In genomic region chr19:47389150-47389556, GRCh38 we compare ENCODE assay signal across 18 cellular contexts. TPM values are rescaled to one million over a fixed set of nuclear protein-coding genes. Genes with fewer than 3 reads are reported as not detected.
DNase-seq lines count a peak whose midpoint lies in the region; ATAC-seq, FAIRE-seq and TF ChIP-seq lines count a peak whose summit lies in the region.
"Had no signal": no experiment of that assay in that cellular context is flagged by ENCODE, and none has a peak within 500 bp of the region (broad histone marks: within the 10 kb centered on the region; RNA-seq: fewer than 3 reads in every experiment).

No MANE protein-coding gene starts in this region.

- DNase-seq in Right ventricle myocardium inferior (ENCODE audit: missing footprints) (peak; percentile 88), left ventricle myocardium inferior (no peak), GM12878 (ENCODE audit: low read depth, low spot score) (no peak), lower lobe of right lung (peak; percentile 86), aorta (peak in 1 of 2 donors; percentile 71), mesenteric fat pad (ENCODE audit: low spot score) (no peak), GM12891 (ENCODE audit: insufficient read length, low spot score) (no peak), HK-2 (ENCODE audit: unreplicated experiment) (no peak)
- DNase-seq: activated naive CD8-positive, alpha-beta T cell treated with anti-CD3 and anti-CD28 coated beads for 36 hours; activated T-cell treated with anti-CD3 and anti-CD28 coated beads, Interleukin-2, amount 50 U/mL, for 24 hours; CD4-positive, alpha-beta memory T cell; kidney; NCI-H1105 treated with DMSO at 0.1 percent for 48 hours; stimulated activated naive CD8-positive, alpha-beta T cell treated with anti-CD3 and anti-CD28 coated beads, Interleukin-15, Interleukin-2, amounts not matched to agents 100 U/mL and 50 U/mL, for 24 hours had no signal

- RAD21 ChIA-PET in GM12878 (lab: Charles Lee; ENCODE audit: unreplicated experiment), result interaction anchor here (3.4 kb wide), 1 partner anchor 90 kb away, joined by 21 read pairs; no protein-coding TSS in a partner anchor

- no peaks in the 10 kb centered on the region for H4K20me1 ChIP-seq in GM12878 (ENCODE audit: control insufficient read depth, insufficient read depth)

- POLR2A ChIA-PET in GM12878 (lab: Charles Lee), result interaction anchor here (0.6 kb wide), 1 partner anchor 112 kb away, joined by 4 read pairs; no protein-coding TSS in a partner anchor

- H2AFZ ChIP-seq in GM12878 (ENCODE audit: control insufficient read depth, low read depth, low read length), result peak overlapping the region; percentile 23; the same call in 1 of the 2 replicates

- no peak for FAIRE-seq in GM12878 (lab: Jason Lieb, UNC)
- FAIRE-seq in GM12891 (lab: Jason Lieb, UNC), result no peak
- FAIRE-seq: kidney, TTC549 had no signal

- intact Hi-C loops in Right ventricle myocardium inferior (cut with DNase I) (no loop called here), left ventricle myocardium inferior (cut with micrococcal nuclease) (no loop called here), GM12878 (cut with micrococcal nuclease; ENCODE audit: unreplicated experiment) (no loop called here), lower lobe of right lung (cut with DNase I) (no loop called here), aorta (cut with DNase I) (no loop called here)

- no peak for TF ChIP-seq EP300 in GM12878 (IDR thresholded peaks at IDR 0.05; ENCODE audit: borderline replicate concordance in 1 of 2, control insufficient read depth in 1 of 2, low read depth in 2 of 2, low read length in 2 of 2)

- H3K4me2 ChIP-seq in GM12878 (ENCODE audit: control insufficient read depth, insufficient read depth), result no peak overlapping the region

- H3K27me3 ChIP-seq in left ventricle myocardium inferior (ENCODE audit: low read depth) (peaks cover 44% of the 10 kb centered on the region), GM12878 (replicated peaks in 1 of 2; ENCODE audit: control insufficient read depth in 2 of 2, insufficient read depth in 2 of 2, low read length in 1 of 2) (no peaks in the 10 kb centered on the region), lower lobe of right lung (ENCODE audit: low read depth) (peaks cover 7% of the 10 kb centered on the region), aorta (ENCODE audit: control insufficient read depth in 1 of 2, insufficient read depth in 2 of 2, low read length in 1 of 2) (no peaks in the 10 kb centered on the region)
- H3K27me3 ChIP-seq: breast epithelium had no signal

- H3K4me3 ChIP-seq in left ventricle myocardium inferior (no peak overlapping the region), GM12878 (no peak overlapping the region), lower lobe of right lung (no peak overlapping the region), aorta (ENCODE audit: low read length in 2 of 2) (no peak overlapping the region)
- H3K4me3 ChIP-seq: breast epithelium had no signal

- H3K36me3 ChIP-seq in left ventricle myocardium inferior (no peaks in the 10 kb centered on the region), GM12878 (ENCODE audit: control insufficient read depth in 2 of 2, insufficient read depth in 2 of 2, low read length in 1 of 2) (no peaks in the 10 kb centered on the region), lower lobe of right lung (no peaks in the 10 kb centered on the region), aorta (ENCODE audit: control insufficient read depth in 1 of 2, insufficient read depth in 2 of 2, low read length in 1 of 2) (no peaks in the 10 kb centered on the region)
- H3K36me3 ChIP-seq: breast epithelium had no signal

- no peak overlapping the region; the same call in 1 of the 2 replicates for H3K9ac ChIP-seq in GM12878 (ENCODE audit: control insufficient read depth, insufficient read depth, low read length)

- no peaks in the 10 kb centered on the region for H3K4me1 ChIP-seq in left ventricle myocardium inferior
- no peaks in the 10 kb centered on the region for H3K4me1 ChIP-seq in GM12878 (ENCODE audit: control insufficient read depth, insufficient read depth, low read length)
- H3K4me1 ChIP-seq in lower lobe of right lung, result no peaks in the 10 kb centered on the region
- H3K4me1 ChIP-seq in aorta (ENCODE audit: control insufficient read depth in 1 of 2, insufficient read depth in 2 of 2, low read length in 2 of 2), result no peaks in the 10 kb centered on the region
- H3K4me1 ChIP-seq: breast epithelium had no signal

- TF ChIP-seq POLR2A in GM12878 (IDR thresholded peaks at IDR 0.05; ENCODE audit: low read depth, low read length) (no peak), GM12891 (IDR thresholded peaks at IDR 0.05; ENCODE audit: low read depth, low read length) (no peak)

- H3K79me2 ChIP-seq in GM12878 (ENCODE audit: control insufficient read depth, insufficient read depth, low read length), result no peaks in the 10 kb centered on the region

- no peak for TF ChIP-seq RAD21 in GM12878 (IDR thresholded peaks at IDR 0.05; ENCODE audit: insufficient read depth, low read depth, low read length)

- H3K27ac ChIP-seq in left ventricle myocardium inferior (replicated peaks), result no peak overlapping the region
- no peak overlapping the region for H3K27ac ChIP-seq in GM12878 (ENCODE audit: control insufficient read depth, insufficient read depth)
- H3K27ac ChIP-seq in lower lobe of right lung, result peak overlapping the region; percentile 67
- H3K27ac ChIP-seq in aorta (ENCODE audit: low read depth in 1 of 2, low read length in 2 of 2), result no peak overlapping the region
- H3K27ac ChIP-seq: breast epithelium had no signal

- SMC1A ChIA-PET in GM12878 (lab: Charles Lee; ENCODE audit: uncharacterized antibody, unreplicated experiment), result interaction anchor here (0.8 to 1.4 kb wide), 3 partner anchors 40 to 105 kb away, joined by 3 read pairs; partner anchors contain the start of gene DHX34

- no peak for TF ChIP-seq CTCF in left ventricle myocardium inferior (IDR thresholded peaks at IDR 0.05; ENCODE audit: borderline replicate concordance)
- no peak for TF ChIP-seq CTCF in GM12878 (IDR thresholded peaks at IDR 0.05 in 2 of 3, conservative IDR thresholded peaks at IDR 0.05 in 1 of 3; ENCODE audit: control insufficient read depth in 2 of 3, extremely low read depth in 1 of 3, insufficient read depth in 1 of 3, low read depth in 3 of 3, low read length in 3 of 3)
- TF ChIP-seq CTCF in lower lobe of right lung (IDR thresholded peaks at IDR 0.05), result no peak

- in situ Hi-C loops in GM12878 (cut with MboI), result loop anchor here (5.0 kb wide), 1 partner anchor 92 kb away; no protein-coding TSS in a partner anchor

- no TSS peak for BruUV-seq in GM12878 (replicated peaks; lab: Mats Ljungman, UMichigan)

- H3K9me3 ChIP-seq in left ventricle myocardium inferior (replicated peaks), result no peaks in the 10 kb centered on the region
- H3K9me3 ChIP-seq in GM12878 (replicated peaks; ENCODE audit: control insufficient read depth, insufficient read depth, low read length), result no peaks in the 10 kb centered on the region
- no peaks in the 10 kb centered on the region for H3K9me3 ChIP-seq in lower lobe of right lung
- H3K9me3 ChIP-seq in aorta (ENCODE audit: control insufficient read depth, low read length), result no peaks in the 10 kb centered on the region
- H3K9me3 ChIP-seq: breast epithelium had no signal

- WGBS in GM12878 (ENCODE audit: insufficient coverage, insufficient replicate concordance, low lambda C conversion rate, missing lambda C conversion rate), result 62% methylated on average over 9 of the region's 9 CpGs
- 75 to 79% methylated on average over 9 of the region's 9 CpGs for WGBS in aorta, 2 donors

- peak; percentile 36 for ATAC-seq in Right ventricle myocardium inferior
- no peak for ATAC-seq in GM12878
- peak; percentile 85 to 89 for ATAC-seq in lower lobe of right lung
- peak; percentile 11 for ATAC-seq in aorta (ENCODE audit: low FRiP score)
- ATAC-seq: stimulated activated naive CD8-positive, alpha-beta T cell treated with anti-CD3 and anti-CD28 coated beads, Interleukin-15, Interleukin-2, amounts not matched to agents 100 U/mL and 50 U/mL, for 24 hours had no signal

- CTCF ChIA-PET in GM12878 (lab: Yijun Ruan, JAX), result interaction anchor here (0.6 to 1.5 kb wide), 5 partner anchors 84 to 480 kb away, joined by 3 to 5 read pairs (median 3); partner anchors contain the start of gene INAFM1

RNA-seq across cellular contexts. Expression of gene MEIS3, which starts 30.2 kb away (rescaled TPM):
- 3.8 TPM for total RNA-seq in Right ventricle myocardium inferior
- 3.2 TPM for total RNA-seq in left ventricle myocardium inferior
- total RNA-seq in GM12878 (2013; cell fraction: nucleolus; rRNA removed), result not detected in 2 replicates
- total RNA-seq in GM12878 (2014; rRNA removed), result not detected in 2 replicates
- total RNA-seq in GM12878 (2014; rRNA removed; fragmentation: Illumina TruSeq; extraction: Trizol), result not detected in 2 replicates
- total RNA-seq in GM12878 (2021), result 0.21 TPM in 1 of 2 replicates, not detected in the other
- polyA plus RNA-seq in GM12878 (2011; ENCODE audit: low read depth), result not detected
- 0.05 TPM in 1 of 2 replicates, not detected in the other for polyA plus RNA-seq in GM12878 (2011; rRNA removed)
- polyA plus RNA-seq in GM12878 (2011; cell fraction: cytosol; rRNA removed), result 0.13 TPM in 1 of 2 replicates, not detected in the other
- polyA plus RNA-seq in GM12878 (2011; cell fraction: nucleus; rRNA removed), result 0.07 TPM in 1 of 2 replicates, not detected in the other
- polyA plus RNA-seq in GM12878 (2012), result not detected in 2 replicates
- polyA plus RNA-seq in GM12878 (2014; fragmentation: Illumina TruSeq; extraction: Trizol), result not detected in 2 replicates
- not detected for polyA plus RNA-seq in GM12878 (2014; fragmentation: Nextera tagmentation; extraction: Ambion mirVana)
- polyA plus RNA-seq in GM12878 (2014; rRNA removed), result not detected in 2 replicates
- under 1 TPM in 1 of 2 experiments, not detected in 1; 0.23 TPM for polyA plus RNA-seq in GM12878 (2016; fragmentation: Nextera tagmentation; extraction: Ambion mirVana)
- polyA minus RNA-seq in GM12878 (2011; rRNA and poly(A)+ RNA removed), result not detected in 2 replicates
- not detected in 2 replicates for polyA minus RNA-seq in GM12878 (2011; cell fraction: cytosol; rRNA and poly(A)+ RNA removed)
- polyA minus RNA-seq in GM12878 (2011; cell fraction: nucleus; rRNA and poly(A)+ RNA removed), result not detected in 2 replicates
- 5.3 TPM for total RNA-seq in lower lobe of right lung
- 10 to 100 TPM in 1 of 2 donors, 1 to 10 TPM in 1; 7.7 to 19.6 TPM for total RNA-seq in aorta
- 1 to 10 TPM in 1 of 2 donors, under 1 TPM in 1; 0.75 to 3.9 TPM for polyA plus RNA-seq in aorta
- 15.9 TPM for total RNA-seq in mesenteric fat pad
- polyA plus RNA-seq in GM12891 (2012; ENCODE audit: low read depth, missing spikeins), result not detected
- total RNA-seq: activated naive CD8-positive, alpha-beta T cell treated with anti-CD3 and anti-CD28 coated beads for 36 hours had no signal

RNA-seq across cellular contexts. Expression of gene DHX34, which starts 40.0 kb away (rescaled TPM):
- total RNA-seq in Right ventricle myocardium inferior (8.0 TPM), left ventricle myocardium inferior (8.1 TPM), GM12878 (2014; rRNA removed) (11.1 and 15.9 TPM in 2 replicates), GM12878 (2014; rRNA removed; fragmentation: Illumina TruSeq; extraction: Trizol) (5.6 and 5.7 TPM in 2 replicates), GM12878 (2021) (14.3 and 16.9 TPM in 2 replicates), lower lobe of right lung (14.5 TPM), aorta (10 to 100 TPM in 1 of 2 donors, 1 to 10 TPM in 1; 8.9 to 14.6 TPM), mesenteric fat pad (13.2 TPM)
- 56.8 and 61.6 TPM in 2 replicates for total RNA-seq in GM12878 (2013; cell fraction: nucleolus; rRNA removed)
- polyA plus RNA-seq in GM12878 (2011; ENCODE audit: low read depth), result 2.8 TPM
- polyA plus RNA-seq in GM12878 (2011; rRNA removed) (2.6 and 5.9 TPM in 2 replicates), GM12878 (2014; fragmentation: Illumina TruSeq; extraction: Trizol) (2.3 and 5.5 TPM in 2 replicates), GM12878 (2014; fragmentation: Nextera tagmentation; extraction: Ambion mirVana) (under 1 TPM; 0.19 to 0.37 TPM), GM12878 (2014; rRNA removed) (15.2 and 19.3 TPM in 2 replicates), GM12878 (2016; fragmentation: Nextera tagmentation; extraction: Ambion mirVana) (10 to 100 TPM; 15.7 to 16.7 TPM), aorta (10 to 100 TPM in 1 of 2 donors, 1 to 10 TPM in 1; 1.5 to 10.3 TPM)
- 6.4 and 10.5 TPM in 2 replicates for polyA plus RNA-seq in GM12878 (2011; cell fraction: cytosol; rRNA removed)
- 58.1 and 60.3 TPM in 2 replicates for polyA plus RNA-seq in GM12878 (2011; cell fraction: nucleus; rRNA removed)
- polyA plus RNA-seq in GM12878 (2012), result 7.0 and 10.0 TPM in 2 replicates
- 6.4 and 12.9 TPM in 2 replicates for polyA minus RNA-seq in GM12878 (2011; rRNA and poly(A)+ RNA removed)
- 6.5 and 6.7 TPM in 2 replicates for polyA minus RNA-seq in GM12878 (2011; cell fraction: cytosol; rRNA and poly(A)+ RNA removed)
- 15.4 and 23.4 TPM in 2 replicates for polyA minus RNA-seq in GM12878 (2011; cell fraction: nucleus; rRNA and poly(A)+ RNA removed)
- polyA plus RNA-seq in GM12891 (2012; ENCODE audit: low read depth, missing spikeins), result 8.2 TPM

RNA-seq across cellular contexts. Expression of gene C5AR2, which starts 57.2 kb away (rescaled TPM):
- 0.95 TPM for total RNA-seq in Right ventricle myocardium inferior
- 0.38 TPM for total RNA-seq in left ventricle myocardium inferior
- total RNA-seq in GM12878 (2013; cell fraction: nucleolus; rRNA removed), result not detected in 2 replicates
- total RNA-seq in GM12878 (2014; rRNA removed), result 0.11 TPM in 1 of 2 replicates, not detected in the other
- total RNA-seq in GM12878 (2014; rRNA removed; fragmentation: Illumina TruSeq; extraction: Trizol), result not detected in 2 replicates
- not detected in 2 replicates for total RNA-seq in GM12878 (2021)
- polyA plus RNA-seq in GM12878 (2011; ENCODE audit: low read depth), result not detected
- 0.01 TPM in 1 of 2 replicates, not detected in the other for polyA plus RNA-seq in GM12878 (2011; rRNA removed)
- under 0.01 TPM in 1 of 2 replicates, not detected in the other for polyA plus RNA-seq in GM12878 (2011; cell fraction: cytosol; rRNA removed)
- 0.10 and 0.13 TPM in 2 replicates for polyA plus RNA-seq in GM12878 (2011; cell fraction: nucleus; rRNA removed)
- not detected in 2 replicates for polyA plus RNA-seq in GM12878 (2012)
- polyA plus RNA-seq in GM12878 (2014; fragmentation: Illumina TruSeq; extraction: Trizol), result not detected in 2 replicates
- polyA plus RNA-seq in GM12878 (2014; fragmentation: Nextera tagmentation; extraction: Ambion mirVana), result not detected
- not detected in 2 replicates for polyA plus RNA-seq in GM12878 (2014; rRNA removed)
- not detected for polyA plus RNA-seq in GM12878 (2016; fragmentation: Nextera tagmentation; extraction: Ambion mirVana)
- 0.07 TPM in 1 of 2 replicates, not detected in the other for polyA minus RNA-seq in GM12878 (2011; rRNA and poly(A)+ RNA removed)
- polyA minus RNA-seq in GM12878 (2011; cell fraction: cytosol; rRNA and poly(A)+ RNA removed), result not detected in 2 replicates
- polyA minus RNA-seq in GM12878 (2011; cell fraction: nucleus; rRNA and poly(A)+ RNA removed), result not detected in 2 replicates
- 6.4 TPM for total RNA-seq in lower lobe of right lung
- 10 to 100 TPM in 1 of 2 donors, 1 to 10 TPM in 1; 8.0 to 13.6 TPM for total RNA-seq in aorta
- polyA plus RNA-seq in aorta, result under 1 TPM; 0.20 to 0.38 TPM
- 13.9 TPM for total RNA-seq in mesenteric fat pad
- not detected for polyA plus RNA-seq in GM12891 (2012; ENCODE audit: low read depth, missing spikeins)
- total RNA-seq: A673; activated naive CD8-positive, alpha-beta T cell treated with anti-CD3 and anti-CD28 coated beads for 36 hours; SK-MEL-5 had no signal

Comparison
In these comparisons a context has a peak if more than half of its experiments do, and no peak if none do; other contexts are left out.
1. DNase-seq: peak in Right ventricle myocardium inferior (single experiment) and lower lobe of right lung (single experiment); none in left ventricle myocardium inferior (single experiment), GM12878 (single experiment), mesenteric fat pad (single experiment), GM12891 (single experiment) and HK-2 (single experiment).